In genomic region chr18:26422472-26423162, GRCh38 we compare ENCODE assay signal across 1 cellular context.
TF ChIP-seq lines count a peak whose summit lies in the region.

No MANE protein-coding gene starts in this region.

TF ChIP-seq in GM23338, 12 proteins besides CTCF, POLR2A, EP300 and RAD21 (continued from another document):
- TF ChIP-seq ZNF462 (CRISPR knock-in tag; IDR thresholded peaks at IDR 0.05): no peak
- no peak for TF ChIP-seq REST (IDR thresholded peaks at IDR 0.05; ENCODE audit: unreplicated experiment)
- TF ChIP-seq JUNB (IDR thresholded peaks at IDR 0.05; ENCODE audit: unreplicated experiment): no peak
- TF ChIP-seq ETS1 (IDR thresholded peaks at IDR 0.05): no peak
- no peak for TF ChIP-seq CREB1 (CRISPR knock-in tag; IDR thresholded peaks at IDR 0.05; ENCODE audit: low read depth)
- TF ChIP-seq POLR2AphosphoS5 (IDR thresholded peaks at IDR 0.05; ENCODE audit: low read depth): no peak
- TF ChIP-seq ZNF114 (CRISPR knock-in tag; IDR thresholded peaks at IDR 0.05): no peak
- TF ChIP-seq ZNF331 (CRISPR knock-in tag; IDR thresholded peaks at IDR 0.05; ENCODE audit: low read depth): no peak
